Comparison of ENCODE assay signal across 9 cellular contexts in the genomic region with DNA sequence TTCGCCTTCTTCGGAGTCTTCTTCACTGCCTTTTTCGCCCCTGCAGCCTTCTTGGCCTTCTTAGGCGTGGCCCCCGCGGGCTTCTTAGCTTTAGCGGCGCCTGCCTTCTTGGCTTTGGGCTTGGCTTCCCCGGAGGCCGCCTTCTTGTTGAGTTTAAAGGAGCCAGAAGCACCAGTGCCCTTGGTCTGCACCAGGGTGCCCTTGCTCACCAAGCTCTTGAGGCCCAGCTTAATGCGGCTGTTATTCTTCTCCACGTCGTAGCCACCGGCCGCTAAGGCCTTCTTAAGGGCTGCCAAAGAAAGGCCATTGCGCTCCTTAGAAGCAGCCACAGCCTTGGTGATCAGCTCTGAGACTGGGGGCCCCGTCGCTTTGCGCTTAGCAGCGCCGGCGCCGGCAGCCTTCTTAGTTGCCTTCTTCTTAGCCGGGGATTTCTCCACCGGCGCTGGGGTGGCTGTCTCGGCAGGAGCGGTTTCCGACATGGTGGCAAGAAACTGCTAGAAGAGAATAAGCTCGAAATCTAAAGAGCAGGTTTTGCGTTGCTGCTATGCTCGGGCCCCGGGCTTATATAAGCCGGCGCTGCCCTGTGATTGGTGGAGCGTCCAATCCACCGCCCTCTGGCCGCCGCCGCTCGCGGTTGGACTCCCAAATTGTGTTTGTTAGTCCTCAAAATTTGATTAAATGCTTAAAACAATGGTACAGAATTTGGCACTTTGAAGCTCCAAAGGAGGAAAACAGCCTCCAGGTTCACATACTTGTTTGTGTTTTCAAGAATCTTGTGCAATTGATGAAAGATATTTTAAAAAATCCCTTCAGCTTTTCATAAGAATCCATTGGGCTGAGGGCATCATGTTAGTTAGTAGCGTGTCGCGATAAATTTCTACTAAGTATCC. TPM values are rescaled to one million over a fixed set of nuclear protein-coding genes. Genes with fewer than 3 reads are reported as not detected.
DNase-seq lines count a peak whose midpoint lies in the region; ATAC-seq, FAIRE-seq and TF ChIP-seq lines count a peak whose summit lies in the region.
"Had no signal": no experiment of that assay in that cellular context is flagged by ENCODE, and none has a peak within 500 bp of the region (broad histone marks: within the 10 kb centered on the region; RNA-seq: fewer than 3 reads in every experiment).

No MANE protein-coding gene starts in this region.

- no peaks in the 10 kb centered on the region for H4K20me1 ChIP-seq in osteoblast (ENCODE audit: insufficient read depth, low read length)

- H3K79me2 ChIP-seq in osteoblast (ENCODE audit: insufficient read depth, low read length), result no peaks in the 10 kb centered on the region

- POLR2A ChIA-PET in Panc1 (lab: Charles Lee), result interaction anchor here (0.6 to 6.1 kb wide), 16 partner anchors 17 to 1836 kb away, joined by 3 to 95 read pairs (median 4); a partner anchor contains a TSS

- peaks cover 27% of the 10 kb centered on the region for H3K4me1 ChIP-seq in Panc1 (ENCODE audit: control insufficient read depth, insufficient read depth, low read length)
- peaks cover 15% of the 10 kb centered on the region for H3K4me1 ChIP-seq in osteoblast (ENCODE audit: insufficient read depth, low read length)
- peaks cover 47% of the 10 kb centered on the region for H3K4me1 ChIP-seq in vagina

- H2AFZ ChIP-seq in osteoblast (ENCODE audit: low read length), result peak overlapping the region; percentile 95

- ATAC-seq in GM18511 (IDR thresholded peaks at IDR 0.05; ENCODE audit: unreplicated experiment), result peak; percentile 30
- peak; percentile 68 for ATAC-seq in Panc1

- no peak for TF ChIP-seq CTCF in Panc1 (IDR thresholded peaks at IDR 0.05)
- TF ChIP-seq CTCF in osteoblast (IDR thresholded peaks at IDR 0.05; ENCODE audit: extremely low read depth, low read depth, low read length), result no peak
- no peak for TF ChIP-seq CTCF in vagina (IDR thresholded peaks at IDR 0.05)

- no peaks in the 10 kb centered on the region for H3K9me3 ChIP-seq in Panc1 (ENCODE audit: control insufficient read depth, insufficient read depth, low read depth, low read length)
- H3K9me3 ChIP-seq in osteoblast (ENCODE audit: low read depth, low read length), result no peaks in the 10 kb centered on the region
- no peaks in the 10 kb centered on the region for H3K9me3 ChIP-seq in vagina
- H3K9me3 ChIP-seq: pancreas had no signal

- TSS peak; percentile 98 for BruUV-seq in Panc1 (replicated peaks; lab: Mats Ljungman, UMichigan)

- intact Hi-C loops in Panc1 (cut with micrococcal nuclease; ENCODE audit: unreplicated experiment) (loop anchor here (2.0 kb wide), 2 partner anchors 30 to 52 kb away; a partner anchor contains a TSS), vagina (cut with DNase I) (no loop called here)

- in situ Hi-C loops in Panc1 (cut with HindIII; ENCODE audit: low pct_unique_long_range_greater_than_20kb, low sequenced_read_pairs), result loop anchor here (5.0 kb wide), 1 partner anchor 45 kb away; a partner anchor contains a TSS

- peak overlapping the region; percentile 98 for H3K27ac ChIP-seq in Panc1 (ENCODE audit: low read length)
- peak overlapping the region; percentile 85 for H3K27ac ChIP-seq in osteoblast (ENCODE audit: low read depth, low read length)
- peak overlapping the region; percentile 11 for H3K27ac ChIP-seq in vagina
- H3K27ac ChIP-seq: pancreas had no signal

- H3K27me3 ChIP-seq in Panc1 (ENCODE audit: control insufficient read depth, insufficient read depth, low read length) (no peaks in the 10 kb centered on the region), osteoblast (ENCODE audit: insufficient read depth, low read length) (no peaks in the 10 kb centered on the region), vagina (no peaks in the 10 kb centered on the region)

- peak overlapping the region; percentile 65 to 82 for H3K4me3 ChIP-seq in Panc1 (ENCODE audit: low read depth in 2 of 2, low read length in 2 of 2)
- peak overlapping the region; percentile 73 for H3K4me3 ChIP-seq in osteoblast (ENCODE audit: insufficient read depth, low read length)
- peak overlapping the region; percentile 55 to 62 for H3K4me3 ChIP-seq in vagina

- H3K36me3 ChIP-seq in Panc1 (ENCODE audit: control insufficient read depth, insufficient read depth, low read length), result no peaks in the 10 kb centered on the region
- H3K36me3 ChIP-seq in osteoblast (ENCODE audit: insufficient read depth, low read length), result no peaks in the 10 kb centered on the region
- no peaks in the 10 kb centered on the region for H3K36me3 ChIP-seq in vagina
- H3K36me3 ChIP-seq: pancreas had no signal

- TF ChIP-seq POLR2A in vagina (IDR thresholded peaks at IDR 0.05), result no peak

- H3K4me2 ChIP-seq in osteoblast (ENCODE audit: insufficient read depth, low read length), result peak overlapping the region; percentile 99

- DNase-seq in HTR-8/SVneo (ENCODE audit: insufficient read length, low spot score) (peak; percentile 73), Panc1 (ENCODE audit: low read depth, low spot score) (peak; percentile 79), foreskin melanocyte (peak; percentile 91), osteoblast (ENCODE audit: insufficient read length, low spot score, missing footprints) (peak; percentile 92), vagina (ENCODE audit: extremely low spot score in 2 of 2) (no peak), urothelium cell line (ENCODE audit: low spot score) (no peak)
- DNase-seq in activated effector memory CD4-positive, alpha-beta T cell treated with Interleukin-2 at 50 U/mL for 16 hours, result peak; percentile 46

- CTCF ChIA-PET in Panc1 (lab: Charles Lee), result interaction anchor here (0.6 to 0.7 kb wide), 2 partner anchors 30 to 561 kb away, joined by 3 to 5 read pairs; no protein-coding TSS in a partner anchor

- no peak for FAIRE-seq in HTR-8/SVneo (lab: Jason Lieb, UNC)
- no peak for FAIRE-seq in urothelium cell line (lab: Jason Lieb, UNC)
- FAIRE-seq: pancreas had no signal

RNA-seq across cellular contexts. Expression of a gene that starts 44.9 kb away (rescaled TPM):
- total RNA-seq in Panc1 (2021; ENCODE audit: unreplicated experiment), result not detected
- not detected for polyA plus RNA-seq in Panc1 (2012; ENCODE audit: insufficient read length)
- total RNA-seq in osteoblast, result not detected in 2 replicates
- total RNA-seq in vagina, result not detected
- total RNA-seq: pancreas had no signal
- polyA plus RNA-seq: pancreas had no signal

Comparison
In these comparisons a context has a peak if more than half of its experiments do, and no peak if none do; other contexts are left out.
1. DNase-seq: peak in HTR-8/SVneo (single experiment), Panc1 (single experiment), activated effector memory CD4-positive, alpha-beta T cell treated with Interleukin-2 at 50 U/mL for 16 hours (single experiment), foreskin melanocyte (single experiment) and osteoblast (single experiment); none in vagina (0 of 2) and urothelium cell line (single experiment).
2. H3K27ac ChIP-seq: peak in every context shown above with its lines; median percentile 98 in Panc1; 85 in osteoblast; 11 in vagina.
3. Peak in every context shown above with its lines, with median percentiles within 50 percentile points of each other: H3K4me3 ChIP-seq.